Comparison of ENCODE assay signal across 1 cellular context in the genomic region with DNA sequence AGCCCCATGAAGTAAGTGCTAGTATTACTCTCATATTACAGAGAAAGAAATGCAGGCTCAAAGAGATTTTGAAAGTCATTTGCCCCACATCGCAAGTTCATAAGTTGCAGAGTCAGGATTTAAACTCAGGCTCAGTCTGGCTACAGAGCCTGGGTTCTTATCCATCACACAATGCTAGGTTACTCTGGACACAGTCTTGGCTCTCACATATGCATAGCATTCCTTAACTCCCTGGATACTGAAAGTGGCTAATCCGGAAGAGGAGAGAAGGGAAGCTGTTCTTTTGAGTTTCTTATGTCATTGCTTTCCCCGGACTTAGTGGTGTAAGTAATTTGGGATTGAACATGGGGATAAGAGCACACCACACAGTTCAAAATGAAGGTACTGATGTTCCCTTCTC.
TF ChIP-seq lines count a peak whose summit lies in the region.

No MANE protein-coding gene starts in this region.

TF ChIP-seq in H1, 55 proteins besides CTCF, POLR2A, EP300 and RAD21 (continued from another document):
- TF ChIP-seq, protein P1, sequence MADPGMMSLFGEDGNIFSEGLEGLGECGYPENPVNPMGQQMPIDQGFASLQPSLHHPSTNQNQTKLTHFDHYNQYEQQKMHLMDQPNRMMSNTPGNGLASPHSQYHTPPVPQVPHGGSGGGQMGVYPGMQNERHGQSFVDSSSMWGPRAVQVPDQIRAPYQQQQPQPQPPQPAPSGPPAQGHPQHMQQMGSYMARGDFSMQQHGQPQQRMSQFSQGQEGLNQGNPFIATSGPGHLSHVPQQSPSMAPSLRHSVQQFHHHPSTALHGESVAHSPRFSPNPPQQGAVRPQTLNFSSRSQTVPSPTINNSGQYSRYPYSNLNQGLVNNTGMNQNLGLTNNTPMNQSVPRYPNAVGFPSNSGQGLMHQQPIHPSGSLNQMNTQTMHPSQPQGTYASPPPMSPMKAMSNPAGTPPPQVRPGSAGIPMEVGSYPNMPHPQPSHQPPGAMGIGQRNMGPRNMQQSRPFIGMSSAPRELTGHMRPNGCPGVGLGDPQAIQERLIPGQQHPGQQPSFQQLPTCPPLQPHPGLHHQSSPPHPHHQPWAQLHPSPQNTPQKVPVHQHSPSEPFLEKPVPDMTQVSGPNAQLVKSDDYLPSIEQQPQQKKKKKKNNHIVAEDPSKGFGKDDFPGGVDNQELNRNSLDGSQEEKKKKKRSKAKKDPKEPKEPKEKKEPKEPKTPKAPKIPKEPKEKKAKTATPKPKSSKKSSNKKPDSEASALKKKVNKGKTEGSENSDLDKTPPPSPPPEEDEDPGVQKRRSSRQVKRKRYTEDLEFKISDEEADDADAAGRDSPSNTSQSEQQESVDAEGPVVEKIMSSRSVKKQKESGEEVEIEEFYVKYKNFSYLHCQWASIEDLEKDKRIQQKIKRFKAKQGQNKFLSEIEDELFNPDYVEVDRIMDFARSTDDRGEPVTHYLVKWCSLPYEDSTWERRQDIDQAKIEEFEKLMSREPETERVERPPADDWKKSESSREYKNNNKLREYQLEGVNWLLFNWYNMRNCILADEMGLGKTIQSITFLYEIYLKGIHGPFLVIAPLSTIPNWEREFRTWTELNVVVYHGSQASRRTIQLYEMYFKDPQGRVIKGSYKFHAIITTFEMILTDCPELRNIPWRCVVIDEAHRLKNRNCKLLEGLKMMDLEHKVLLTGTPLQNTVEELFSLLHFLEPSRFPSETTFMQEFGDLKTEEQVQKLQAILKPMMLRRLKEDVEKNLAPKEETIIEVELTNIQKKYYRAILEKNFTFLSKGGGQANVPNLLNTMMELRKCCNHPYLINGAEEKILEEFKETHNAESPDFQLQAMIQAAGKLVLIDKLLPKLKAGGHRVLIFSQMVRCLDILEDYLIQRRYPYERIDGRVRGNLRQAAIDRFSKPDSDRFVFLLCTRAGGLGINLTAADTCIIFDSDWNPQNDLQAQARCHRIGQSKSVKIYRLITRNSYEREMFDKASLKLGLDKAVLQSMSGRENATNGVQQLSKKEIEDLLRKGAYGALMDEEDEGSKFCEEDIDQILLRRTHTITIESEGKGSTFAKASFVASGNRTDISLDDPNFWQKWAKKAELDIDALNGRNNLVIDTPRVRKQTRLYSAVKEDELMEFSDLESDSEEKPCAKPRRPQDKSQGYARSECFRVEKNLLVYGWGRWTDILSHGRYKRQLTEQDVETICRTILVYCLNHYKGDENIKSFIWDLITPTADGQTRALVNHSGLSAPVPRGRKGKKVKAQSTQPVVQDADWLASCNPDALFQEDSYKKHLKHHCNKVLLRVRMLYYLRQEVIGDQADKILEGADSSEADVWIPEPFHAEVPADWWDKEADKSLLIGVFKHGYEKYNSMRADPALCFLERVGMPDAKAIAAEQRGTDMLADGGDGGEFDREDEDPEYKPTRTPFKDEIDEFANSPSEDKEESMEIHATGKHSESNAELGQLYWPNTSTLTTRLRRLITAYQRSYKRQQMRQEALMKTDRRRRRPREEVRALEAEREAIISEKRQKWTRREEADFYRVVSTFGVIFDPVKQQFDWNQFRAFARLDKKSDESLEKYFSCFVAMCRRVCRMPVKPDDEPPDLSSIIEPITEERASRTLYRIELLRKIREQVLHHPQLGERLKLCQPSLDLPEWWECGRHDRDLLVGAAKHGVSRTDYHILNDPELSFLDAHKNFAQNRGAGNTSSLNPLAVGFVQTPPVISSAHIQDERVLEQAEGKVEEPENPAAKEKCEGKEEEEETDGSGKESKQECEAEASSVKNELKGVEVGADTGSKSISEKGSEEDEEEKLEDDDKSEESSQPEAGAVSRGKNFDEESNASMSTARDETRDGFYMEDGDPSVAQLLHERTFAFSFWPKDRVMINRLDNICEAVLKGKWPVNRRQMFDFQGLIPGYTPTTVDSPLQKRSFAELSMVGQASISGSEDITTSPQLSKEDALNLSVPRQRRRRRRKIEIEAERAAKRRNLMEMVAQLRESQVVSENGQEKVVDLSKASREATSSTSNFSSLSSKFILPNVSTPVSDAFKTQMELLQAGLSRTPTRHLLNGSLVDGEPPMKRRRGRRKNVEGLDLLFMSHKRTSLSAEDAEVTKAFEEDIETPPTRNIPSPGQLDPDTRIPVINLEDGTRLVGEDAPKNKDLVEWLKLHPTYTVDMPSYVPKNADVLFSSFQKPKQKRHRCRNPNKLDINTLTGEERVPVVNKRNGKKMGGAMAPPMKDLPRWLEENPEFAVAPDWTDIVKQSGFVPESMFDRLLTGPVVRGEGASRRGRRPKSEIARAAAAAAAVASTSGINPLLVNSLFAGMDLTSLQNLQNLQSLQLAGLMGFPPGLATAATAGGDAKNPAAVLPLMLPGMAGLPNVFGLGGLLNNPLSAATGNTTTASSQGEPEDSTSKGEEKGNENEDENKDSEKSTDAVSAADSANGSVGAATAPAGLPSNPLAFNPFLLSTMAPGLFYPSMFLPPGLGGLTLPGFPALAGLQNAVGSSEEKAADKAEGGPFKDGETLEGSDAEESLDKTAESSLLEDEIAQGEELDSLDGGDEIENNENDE (IDR thresholded peaks at IDR 0.05; ENCODE audit: insufficient replicate concordance, low read length) = no peak
